15 cellular contexts compared by ENCODE assay signal in genomic region chr13:95234242-95234641, GRCh38.
DNase-seq lines count a peak whose midpoint lies in the region; ATAC-seq, FAIRE-seq and TF ChIP-seq lines count a peak whose summit lies in the region.
"Had no signal": no experiment of that assay in that cellular context is flagged by ENCODE, and none has a peak within 500 bp of the region (broad histone marks: within the 10 kb centered on the region; RNA-seq: fewer than 3 reads in every experiment).

No MANE protein-coding gene starts in this region.

- no peak for TF ChIP-seq CTCF in HepG2 (CRISPR knock-in tag; IDR thresholded peaks at IDR 0.05)

- no peaks in the 10 kb centered on the region for H3K36me3 ChIP-seq in HepG2 (replicated peaks in 1 of 2; ENCODE audit: control insufficient read depth in 1 of 2, insufficient read depth in 2 of 2, low read length in 2 of 2)

- H3K4me2 ChIP-seq in HepG2 (ENCODE audit: low read depth, low read length), result no peak overlapping the region

- H3K36me3 Mint-ChIP-seq in memory B cell, result peaks cover 2% of the 10 kb centered on the region

- CTCF ChIA-PET in HepG2 (lab: Yijun Ruan, JAX; ENCODE audit: low intra/inter-chr PET ratio, low total read pairs), result no interaction called here

- H2AFZ ChIP-seq in HepG2 (ENCODE audit: low read length), result no peak overlapping the region

- FAIRE-seq in HepG2 (lab: Jason Lieb, UNC), result no peak
- FAIRE-seq: K562 had no signal

- TF ChIP-seq RAD21 in HepG2 (CRISPR knock-in tag; IDR thresholded peaks at IDR 0.05), result no peak

- H3K4me1 ChIP-seq in HepG2 (ENCODE audit: insufficient read depth, low read length), result peaks cover 8% of the 10 kb centered on the region
- H3K4me1 ChIP-seq: psoas muscle had no signal

- no peak for TF ChIP-seq POLR2A in HepG2 (IDR thresholded peaks at IDR 0.05; ENCODE audit: insufficient read depth in 1 of 2, low read depth in 2 of 2, low read length in 2 of 2)

- TF ChIP-seq EP300 in HepG2 (IDR thresholded peaks at IDR 0.05; ENCODE audit: low read depth in 2 of 2, low read length in 2 of 2) (no peak), HepG2 (CRISPR knock-in tag; IDR thresholded peaks at IDR 0.05; ENCODE audit: borderline replicate concordance) (no peak)

- H4K20me1 ChIP-seq in HepG2 (ENCODE audit: insufficient read depth, low read length), result no peaks in the 10 kb centered on the region

- H3K27me3 ChIP-seq in HepG2 (ENCODE audit: control insufficient read depth in 1 of 2, insufficient read depth in 2 of 2, low read length in 2 of 2), result no peaks in the 10 kb centered on the region; a peak in 1 of 5 replicates

- intact Hi-C loops in HepG2 (cut with micrococcal nuclease; ENCODE audit: unreplicated experiment), result no loop called here

- no peak overlapping the region for H3K27ac ChIP-seq in HepG2 (ENCODE audit: extremely low read length, insufficient read depth, low read length)
- H3K27ac ChIP-seq: psoas muscle had no signal

- peak overlapping the region; percentile 80 for H3K27ac Mint-ChIP-seq in memory B cell
- H3K27ac Mint-ChIP-seq: CD4-positive, alpha-beta memory T cell had no signal

- H3K4me1 Mint-ChIP-seq in memory B cell, result peaks cover 26% of the 10 kb centered on the region

- WGBS in HepG2 (ENCODE audit: low lambda C conversion rate), result 88% methylated on average over 2 of the region's 2 CpGs

- no peak for DNase-seq in memory B cell (ENCODE audit: low spot score in 2 of 2)
- no peak for DNase-seq in GM19238 (ENCODE audit: insufficient read length, low spot score)
- DNase-seq in HepG2 (ENCODE audit: low spot score), result no peak
- DNase-seq in DMS114 treated with DMSO at 0.1 percent for 48 hours (lab: John Stamatoyannopoulos, UW; ENCODE audit: unreplicated experiment), result no peak
- DNase-seq: CD4-positive, alpha-beta memory T cell; cortex of kidney; NCI-H2081 treated with DMSO at 0.1 percent for 48 hours; psoas muscle; stimulated activated CD4-positive, alpha-beta T cell treated with anti-CD3 and anti-CD28 coated beads, Interleukin-2, amount 100 ng/mL, for 48 hours; stimulated activated naive CD4-positive, alpha-beta T cell treated with Interleukin-2 at 50 U/mL for 16 hours had no signal

- no peaks in the 10 kb centered on the region for H3K79me2 ChIP-seq in HepG2 (ENCODE audit: insufficient read depth, low read length)

- H3K9me3 Mint-ChIP-seq in memory B cell, result no peaks in the 10 kb centered on the region
- H3K9me3 Mint-ChIP-seq: CD4-positive, alpha-beta memory T cell had no signal

- in situ Hi-C loops in HepG2 (cut with HindIII; ENCODE audit: extremely low pct_ligation_motif_present, low pct_unique_long_range_greater_than_20kb), result no loop called here

- ATAC-seq in GM18909 (IDR thresholded peaks at IDR 0.05; ENCODE audit: poor library complexity, unreplicated experiment) (peak; percentile 80), GM21717 (IDR thresholded peaks at IDR 0.05; ENCODE audit: unreplicated experiment) (peak; percentile 81), HG03139 (IDR thresholded peaks at IDR 0.05; ENCODE audit: unreplicated experiment) (peak; percentile 83), memory B cell (ENCODE audit: low read depth) (peak; percentile 55), HepG2 (no peak)
- ATAC-seq: K562, Panc1, psoas muscle had no signal

- H3K9ac ChIP-seq in HepG2 (ENCODE audit: insufficient read depth, low read depth, low read length), result no peak overlapping the region

- no peak overlapping the region for H3K4me3 Mint-ChIP-seq in memory B cell
- H3K4me3 Mint-ChIP-seq: CD4-positive, alpha-beta memory T cell had no signal

- no peaks in the 10 kb centered on the region for H3K27me3 Mint-ChIP-seq in memory B cell
- H3K27me3 Mint-ChIP-seq: CD4-positive, alpha-beta memory T cell had no signal

- H3K9me3 ChIP-seq in HepG2 (ENCODE audit: low read length), result no peaks in the 10 kb centered on the region
- H3K9me3 ChIP-seq: psoas muscle had no signal

- no peak overlapping the region for H3K4me3 ChIP-seq in HepG2 (replicated peaks in 1 of 3; ENCODE audit: insufficient read depth in 1 of 3, low read depth in 2 of 3, low read length in 3 of 3)
- H3K4me3 ChIP-seq: K562, psoas muscle had no signal

- no TSS peak for BruUV-seq in HepG2 (replicated peaks; lab: Mats Ljungman, UMichigan)

- POLR2A ChIA-PET in HepG2 (lab: Yijun Ruan, JAX), result no interaction called here

TF ChIP-seq in HepG2, 621 proteins besides CTCF, POLR2A, EP300 and RAD21:
- TF ChIP-seq BCL3 (CRISPR knock-in tag; IDR thresholded peaks at IDR 0.05) (no peak), ZNF790 (CRISPR knock-in tag; IDR thresholded peaks at IDR 0.05; ENCODE audit: borderline replicate concordance) (no peak), PHF20 (CRISPR knock-in tag; IDR thresholded peaks at IDR 0.05) (no peak), MIER3 (CRISPR knock-in tag; IDR thresholded peaks at IDR 0.05; ENCODE audit: borderline replicate concordance) (no peak), SIX1 (CRISPR knock-in tag; IDR thresholded peaks at IDR 0.05; ENCODE audit: borderline replicate concordance) (no peak), SRY (CRISPR knock-in tag; IDR thresholded peaks at IDR 0.05) (no peak), ZNF572 (CRISPR knock-in tag; IDR thresholded peaks at IDR 0.05) (no peak), ELF1 (CRISPR knock-in tag; IDR thresholded peaks at IDR 0.05) (no peak), IRX3 (CRISPR knock-in tag; IDR thresholded peaks at IDR 0.05; ENCODE audit: borderline replicate concordance, low read depth) (no peak), SOX5 (CRISPR knock-in tag; IDR thresholded peaks at IDR 0.05; ENCODE audit: borderline replicate concordance) (no peak)
